1 cellular context compared by ENCODE assay signal in genomic region chr10:72245949-72246525, GRCh38.
A peak's percentile ranks its signal among the peaks of the same experiment; 100 is the strongest.
TF ChIP-seq lines count a peak whose summit lies in the region.

No MANE protein-coding gene starts in this region.

TF ChIP-seq in K562, 482 proteins besides CTCF, POLR2A, EP300 and RAD21 (continued from another document and continues in another):
- TF ChIP-seq, protein P1, sequence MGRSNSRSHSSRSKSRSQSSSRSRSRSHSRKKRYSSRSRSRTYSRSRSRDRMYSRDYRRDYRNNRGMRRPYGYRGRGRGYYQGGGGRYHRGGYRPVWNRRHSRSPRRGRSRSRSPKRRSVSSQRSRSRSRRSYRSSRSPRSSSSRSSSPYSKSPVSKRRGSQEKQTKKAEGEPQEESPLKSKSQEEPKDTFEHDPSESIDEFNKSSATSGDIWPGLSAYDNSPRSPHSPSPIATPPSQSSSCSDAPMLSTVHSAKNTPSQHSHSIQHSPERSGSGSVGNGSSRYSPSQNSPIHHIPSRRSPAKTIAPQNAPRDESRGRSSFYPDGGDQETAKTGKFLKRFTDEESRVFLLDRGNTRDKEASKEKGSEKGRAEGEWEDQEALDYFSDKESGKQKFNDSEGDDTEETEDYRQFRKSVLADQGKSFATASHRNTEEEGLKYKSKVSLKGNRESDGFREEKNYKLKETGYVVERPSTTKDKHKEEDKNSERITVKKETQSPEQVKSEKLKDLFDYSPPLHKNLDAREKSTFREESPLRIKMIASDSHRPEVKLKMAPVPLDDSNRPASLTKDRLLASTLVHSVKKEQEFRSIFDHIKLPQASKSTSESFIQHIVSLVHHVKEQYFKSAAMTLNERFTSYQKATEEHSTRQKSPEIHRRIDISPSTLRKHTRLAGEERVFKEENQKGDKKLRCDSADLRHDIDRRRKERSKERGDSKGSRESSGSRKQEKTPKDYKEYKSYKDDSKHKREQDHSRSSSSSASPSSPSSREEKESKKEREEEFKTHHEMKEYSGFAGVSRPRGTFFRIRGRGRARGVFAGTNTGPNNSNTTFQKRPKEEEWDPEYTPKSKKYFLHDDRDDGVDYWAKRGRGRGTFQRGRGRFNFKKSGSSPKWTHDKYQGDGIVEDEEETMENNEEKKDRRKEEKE (IDR thresholded peaks at IDR 0.05; ENCODE audit: borderline replicate concordance in 1 of 2, control insufficient read depth in 1 of 2, low read depth in 2 of 2, low read length in 1 of 2), result no peak
- no peak for TF ChIP-seq KDM1A (IDR thresholded peaks at IDR 0.05)
- TF ChIP-seq THRA (IDR thresholded peaks at IDR 0.05), result no peak
- no peak for TF ChIP-seq GATA2 (CRISPR knock-in tag; IDR thresholded peaks at IDR 0.05)
- TF ChIP-seq TAF9B (IDR thresholded peaks at IDR 0.05; ENCODE audit: partially characterized antibody), result no peak
- TF ChIP-seq ZNF395 (CRISPR knock-in tag; IDR thresholded peaks at IDR 0.05), result peak; percentile 19; the same call in 1 of the 2 replicates
- TF ChIP-seq CBX3 (IDR thresholded peaks at IDR 0.05; ENCODE audit: borderline replicate concordance in 1 of 2, low read length in 2 of 2), result no peak
- TF ChIP-seq SLC30A9 (CRISPR knock-in tag; IDR thresholded peaks at IDR 0.05), result no peak
- no peak for TF ChIP-seq KAT2B (IDR thresholded peaks at IDR 0.05; ENCODE audit: low read depth, low read length)
- 0 out of 2 replicates have a peak, but pooled peaks have one; percentile 15 for TF ChIP-seq ZNF75A (CRISPR knock-in tag; IDR thresholded peaks at IDR 0.05)
- TF ChIP-seq, protein P2, sequence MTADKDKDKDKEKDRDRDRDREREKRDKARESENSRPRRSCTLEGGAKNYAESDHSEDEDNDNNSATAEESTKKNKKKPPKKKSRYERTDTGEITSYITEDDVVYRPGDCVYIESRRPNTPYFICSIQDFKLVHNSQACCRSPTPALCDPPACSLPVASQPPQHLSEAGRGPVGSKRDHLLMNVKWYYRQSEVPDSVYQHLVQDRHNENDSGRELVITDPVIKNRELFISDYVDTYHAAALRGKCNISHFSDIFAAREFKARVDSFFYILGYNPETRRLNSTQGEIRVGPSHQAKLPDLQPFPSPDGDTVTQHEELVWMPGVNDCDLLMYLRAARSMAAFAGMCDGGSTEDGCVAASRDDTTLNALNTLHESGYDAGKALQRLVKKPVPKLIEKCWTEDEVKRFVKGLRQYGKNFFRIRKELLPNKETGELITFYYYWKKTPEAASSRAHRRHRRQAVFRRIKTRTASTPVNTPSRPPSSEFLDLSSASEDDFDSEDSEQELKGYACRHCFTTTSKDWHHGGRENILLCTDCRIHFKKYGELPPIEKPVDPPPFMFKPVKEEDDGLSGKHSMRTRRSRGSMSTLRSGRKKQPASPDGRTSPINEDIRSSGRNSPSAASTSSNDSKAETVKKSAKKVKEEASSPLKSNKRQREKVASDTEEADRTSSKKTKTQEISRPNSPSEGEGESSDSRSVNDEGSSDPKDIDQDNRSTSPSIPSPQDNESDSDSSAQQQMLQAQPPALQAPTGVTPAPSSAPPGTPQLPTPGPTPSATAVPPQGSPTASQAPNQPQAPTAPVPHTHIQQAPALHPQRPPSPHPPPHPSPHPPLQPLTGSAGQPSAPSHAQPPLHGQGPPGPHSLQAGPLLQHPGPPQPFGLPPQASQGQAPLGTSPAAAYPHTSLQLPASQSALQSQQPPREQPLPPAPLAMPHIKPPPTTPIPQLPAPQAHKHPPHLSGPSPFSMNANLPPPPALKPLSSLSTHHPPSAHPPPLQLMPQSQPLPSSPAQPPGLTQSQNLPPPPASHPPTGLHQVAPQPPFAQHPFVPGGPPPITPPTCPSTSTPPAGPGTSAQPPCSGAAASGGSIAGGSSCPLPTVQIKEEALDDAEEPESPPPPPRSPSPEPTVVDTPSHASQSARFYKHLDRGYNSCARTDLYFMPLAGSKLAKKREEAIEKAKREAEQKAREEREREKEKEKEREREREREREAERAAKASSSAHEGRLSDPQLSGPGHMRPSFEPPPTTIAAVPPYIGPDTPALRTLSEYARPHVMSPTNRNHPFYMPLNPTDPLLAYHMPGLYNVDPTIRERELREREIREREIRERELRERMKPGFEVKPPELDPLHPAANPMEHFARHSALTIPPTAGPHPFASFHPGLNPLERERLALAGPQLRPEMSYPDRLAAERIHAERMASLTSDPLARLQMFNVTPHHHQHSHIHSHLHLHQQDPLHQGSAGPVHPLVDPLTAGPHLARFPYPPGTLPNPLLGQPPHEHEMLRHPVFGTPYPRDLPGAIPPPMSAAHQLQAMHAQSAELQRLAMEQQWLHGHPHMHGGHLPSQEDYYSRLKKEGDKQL (CRISPR knock-in tag; IDR thresholded peaks at IDR 0.05; ENCODE audit: borderline replicate concordance), result 0 out of 2 replicates have a peak, but pooled peaks have one; percentile 12
- 0 out of 2 replicates have a peak, but pooled peaks have one; percentile 47 for TF ChIP-seq E2F3 (CRISPR knock-in tag; IDR thresholded peaks at IDR 0.05)
- no peak for TF ChIP-seq RBBP5 (IDR thresholded peaks at IDR 0.05; ENCODE audit: borderline replicate concordance, insufficient read depth, low read length, poor library complexity, severe bottlenecking)
- no peak for TF ChIP-seq CBFA2T2 (conservative IDR thresholded peaks at IDR 0.05)
- no peak for TF ChIP-seq NEUROD1 (IDR thresholded peaks at IDR 0.05; ENCODE audit: borderline replicate concordance, low read depth, low read length, partially characterized antibody)
- TF ChIP-seq MGA (IDR thresholded peaks at IDR 0.05), result no peak
- TF ChIP-seq YBX1 (IDR thresholded peaks at IDR 0.05), result no peak
- no peak for TF ChIP-seq BCOR (IDR thresholded peaks at IDR 0.05)
- TF ChIP-seq NCOR1 (IDR thresholded peaks at IDR 0.05), result no peak
- TF ChIP-seq SRSF3 (IDR thresholded peaks at IDR 0.05; ENCODE audit: insufficient read depth, low read length), result no peak
- no peak for TF ChIP-seq FOXA3 (CRISPR knock-in tag; conservative IDR thresholded peaks at IDR 0.05 in 1 of 2, IDR thresholded peaks at IDR 0.05 in 1 of 2)
- TF ChIP-seq SAFB2 (IDR thresholded peaks at IDR 0.05; ENCODE audit: borderline replicate concordance, low read depth, low read length, severe bottlenecking), result no peak
- no peak for TF ChIP-seq PKNOX1 (IDR thresholded peaks at IDR 0.05)
- TF ChIP-seq HDAC6 (IDR thresholded peaks at IDR 0.05; ENCODE audit: low read depth, low read length), result no peak
- no peak for TF ChIP-seq HMGN3 (IDR thresholded peaks at IDR 0.05; ENCODE audit: borderline replicate concordance, extremely low read depth, insufficient read length, low read depth, low read length)
- TF ChIP-seq ZNF583 (CRISPR knock-in tag; IDR thresholded peaks at IDR 0.05), result peak; percentile 58; the same call in 1 of the 2 replicates
